ENCODE assay signal across 17 cellular contexts in genomic region chr7:41918597-41918996, GRCh38.
DNase-seq lines count a peak whose midpoint lies in the region; ATAC-seq, FAIRE-seq and TF ChIP-seq lines count a peak whose summit lies in the region.
"Had no signal": no experiment of that assay in that cellular context is flagged by ENCODE, and none has a peak within 500 bp of the region (broad histone marks: within the 10 kb centered on the region; RNA-seq: fewer than 3 reads in every experiment).

No MANE protein-coding gene starts in this region.

- H3K4me3 ChIP-seq in astrocyte of the spinal cord (ENCODE audit: low read depth, low read length) (no peak overlapping the region), keratinocyte (ENCODE audit: control insufficient read depth in 2 of 3, extremely low read depth in 1 of 3, insufficient read depth in 2 of 3, low read depth in 1 of 3, low read length in 3 of 3) (no peak overlapping the region)
- H3K4me3 ChIP-seq: A549, esophagus squamous epithelium had no signal

- no peaks in the 10 kb centered on the region for H3K79me2 ChIP-seq in keratinocyte (ENCODE audit: control insufficient read depth, insufficient read depth, low read length)

- no peak overlapping the region for H3K27ac ChIP-seq in keratinocyte (ENCODE audit: control insufficient read depth, insufficient read depth, low read length)
- H3K27ac ChIP-seq: esophagus squamous epithelium had no signal

- no peaks in the 10 kb centered on the region for H3K27me3 ChIP-seq in keratinocyte (ENCODE audit: control insufficient read depth, extremely low read depth, insufficient read depth, low read length)
- H3K27me3 ChIP-seq: esophagus squamous epithelium had no signal

- dilution Hi-C loops in keratinocyte (cut with MboI; ENCODE audit: extremely low pct_ligation_motif_present, low sequenced_read_pairs), result no loop called here

- H3K36me3 ChIP-seq in keratinocyte (ENCODE audit: control insufficient read depth in 2 of 2, extremely low read depth in 1 of 2, insufficient read depth in 2 of 2, low read length in 2 of 2), result no peaks in the 10 kb centered on the region
- H3K36me3 ChIP-seq: esophagus squamous epithelium had no signal

- H3K9me3 ChIP-seq in keratinocyte (ENCODE audit: control insufficient read depth, low read depth, low read length), result no peaks in the 10 kb centered on the region
- H3K9me3 ChIP-seq: A549, esophagus squamous epithelium had no signal

- no peaks in the 10 kb centered on the region for H4K20me1 ChIP-seq in keratinocyte (ENCODE audit: control insufficient read depth, extremely low read depth, insufficient read depth, low read length)

- ATAC-seq in GM19023 (IDR thresholded peaks at IDR 0.05; ENCODE audit: unreplicated experiment) (no peak), HG03460 (IDR thresholded peaks at IDR 0.05; ENCODE audit: unreplicated experiment) (no peak)
- ATAC-seq: A549; stimulated activated naive CD8-positive, alpha-beta T cell treated with anti-CD3 and anti-CD28 coated beads, Interleukin-15, Interleukin-2, amounts not matched to agents 100 U/mL and 50 U/mL, for 24 hours had no signal

- DNase-seq in A172 (ENCODE audit: low spot score) (peak; percentile 25), H4 (ENCODE audit: low spot score) (peak; percentile 33), astrocyte of the spinal cord (ENCODE audit: low read depth, low spot score) (peak; percentile 87), keratinocyte (ENCODE audit: low read depth, low spot score) (no peak), hypothalamus (lab: John Stamatoyannopoulos, UW) (no peak), Ammon's horn (ENCODE audit: low spot score) (no peak)
- DNase-seq: activated CD4-positive, alpha-beta T cell treated with anti-CD3 and anti-CD28 coated beads for 48 hours; activated naive CD4-positive, alpha-beta T cell; COR-L47; esophagus squamous epithelium; naive B cell; NCI-H2081; NCI-H524; stimulated activated naive CD8-positive, alpha-beta T cell treated with anti-CD3 and anti-CD28 coated beads, Interleukin-15, Interleukin-2, amounts not matched to agents 100 U/mL and 50 U/mL, for 24 hours had no signal

- H2AFZ ChIP-seq in keratinocyte (ENCODE audit: control insufficient read depth, low read length), result no peak overlapping the region

- TF ChIP-seq CTCF in astrocyte of the spinal cord (IDR thresholded peaks at IDR 0.05; ENCODE audit: low read depth, low read length) (no peak), keratinocyte (optimal IDR thresholded peaks at IDR 0.05 in 1 of 3, IDR thresholded peaks at IDR 0.05 in 1 of 3, conservative IDR thresholded peaks at IDR 0.05 in 1 of 3; ENCODE audit: extremely low read depth in 1 of 3, insufficient read depth in 2 of 3, low read length in 3 of 3) (no peak)

- H3K4me2 ChIP-seq in keratinocyte (ENCODE audit: control insufficient read depth, extremely low read depth, insufficient read depth, low read depth, low read length), result no peak overlapping the region
- H3K4me2 ChIP-seq: A549 had no signal

- in situ Hi-C loops in astrocyte of the spinal cord (cut with HindIII; ENCODE audit: low sequenced_read_pairs), result no loop called here

- no peak overlapping the region for H3K9ac ChIP-seq in keratinocyte (ENCODE audit: control insufficient read depth, extremely low read depth, insufficient read depth, low read length)

- no peaks in the 10 kb centered on the region for H3K9me1 ChIP-seq in keratinocyte (ENCODE audit: control insufficient read depth, extremely low read depth, insufficient read depth, low read length)

- H3K4me1 ChIP-seq in keratinocyte (ENCODE audit: control insufficient read depth, extremely low read depth, insufficient read depth, low read length), result peaks cover 16% of the 10 kb centered on the region

- peak; percentile 20 for FAIRE-seq in keratinocyte (lab: Jason Lieb, UNC)
- FAIRE-seq: A549 had no signal

Comparison
In these comparisons a context has a peak if more than half of its experiments do, and no peak if none do; other contexts are left out.
1. DNase-seq: peak in A172 (single experiment), H4 (single experiment) and astrocyte of the spinal cord (single experiment); none in keratinocyte (single experiment), hypothalamus (0 of 51) and Ammon's horn (single experiment).